ENCODE assay signal across 14 cellular contexts in the genomic region with DNA sequence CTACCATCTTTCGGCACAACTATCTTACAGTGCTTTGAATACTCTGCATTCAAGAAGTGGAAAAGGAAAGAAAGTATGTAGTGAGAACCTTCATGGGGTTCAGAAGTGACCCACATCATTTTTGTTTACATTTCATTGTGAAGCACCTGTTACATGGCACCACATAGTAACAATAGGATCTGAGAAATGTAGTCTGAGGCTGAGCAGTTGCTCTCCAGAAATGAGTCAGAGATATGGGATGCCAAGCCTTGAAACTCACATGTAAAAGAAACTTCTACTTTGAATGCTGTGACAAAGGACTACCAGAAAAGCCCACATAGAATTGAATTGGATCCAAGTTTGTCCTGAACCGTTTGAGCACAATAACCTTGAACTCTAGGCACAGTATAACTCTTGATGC.
DNase-seq lines count a peak whose midpoint lies in the region; ATAC-seq and TF ChIP-seq lines count a peak whose summit lies in the region.
"Had no signal": no experiment of that assay in that cellular context is flagged by ENCODE, and none has a peak within 500 bp of the region (broad histone marks: within the 10 kb centered on the region; RNA-seq: fewer than 3 reads in every experiment).

No MANE protein-coding gene starts in this region.

- no peak for TF ChIP-seq CTCF in RWPE1 (conservative IDR thresholded peaks at IDR 0.05; ENCODE audit: low read depth)

- CTCF ChIA-PET in RWPE1 (lab: Yijun Ruan, JAX) = interaction anchor here (0.6 to 0.8 kb wide), 2 partner anchors 10 to 63 kb away, joined by 3 read pairs; no protein-coding TSS in a partner anchor

- ATAC-seq in GM19035 (IDR thresholded peaks at IDR 0.05; ENCODE audit: unreplicated experiment) (peak; percentile 71), GM21717 (IDR thresholded peaks at IDR 0.05; ENCODE audit: unreplicated experiment) (peak; percentile 94), HG03095 (IDR thresholded peaks at IDR 0.05; ENCODE audit: unreplicated experiment) (peak; percentile 80)
- ATAC-seq: left lobe of liver had no signal

- POLR2A ChIA-PET in RWPE1 (lab: Yijun Ruan, JAX; ENCODE audit: low non-redundant PET) = no interaction called here

- H3K27ac ChIP-seq in RWPE1 = no peak overlapping the region
- H3K27ac ChIP-seq: epithelial cell of prostate had no signal

- DNase-seq in astrocyte of the hippocampus (ENCODE audit: low read depth, low spot score) = peak; percentile 28
- DNase-seq in DMS79 treated with DMSO at 0.1 percent for 48 hours (lab: John Stamatoyannopoulos, UW) = no peak
- DNase-seq in epidermal melanocyte (ENCODE audit: insufficient read length, low spot score) = no peak
- DNase-seq in RWPE1 (ENCODE audit: low spot score) = no peak
- DNase-seq: activated CD4-positive, alpha-beta memory T cell treated with anti-CD3 and anti-CD28 coated beads for 36 hours; activated naive CD4-positive, alpha-beta T cell treated with Interleukin-2 at 50 U/mL for 16 hours; CD4-positive, CD25-positive, alpha-beta regulatory T cell; NCI-H446 treated with DMSO at 0.1 percent for 48 hours; RPMI8226 had no signal
